ENCODE assay signal across 17 cellular contexts in genomic region chr5:138570871-138571270, GRCh38.
"Had no signal": no experiment of that assay in that cellular context is flagged by ENCODE, and none has a peak within 500 bp of the region (broad histone marks: within the 10 kb centered on the region; RNA-seq: fewer than 3 reads in every experiment).

No MANE protein-coding gene starts in this region.

- H3K27me3 ChIP-seq: adrenal gland, neural progenitor cell, pancreas, tibial nerve had no signal

- H3K4me3 ChIP-seq: adrenal gland, left ventricle myocardium inferior, neural progenitor cell, pancreas, SK-N-MC, skin epidermis, tibial nerve had no signal

- H3K27me3 Mint-ChIP-seq: activated CD4-positive, alpha-beta T cell treated with anti-CD3 and anti-CD28 coated beads, Interleukin-2, amount 10 ng/mL, durations not matched to agents 24 days and 14 days; central memory CD8-positive, alpha-beta T cell; memory B cell had no signal

- ATAC-seq: activated T-cell treated with anti-CD3 and anti-CD28 coated beads, Interleukin-2, amount 50 U/mL, for 4 hours; pancreas; WTC11 had no signal

- H3K27ac Mint-ChIP-seq: activated CD4-positive, alpha-beta T cell treated with anti-CD3 and anti-CD28 coated beads, Interleukin-2, amount 10 ng/mL, durations not matched to agents 24 days and 14 days; memory B cell; neural progenitor cell; WTC11 had no signal

- H3K9me3 Mint-ChIP-seq: central memory CD8-positive, alpha-beta T cell; neural progenitor cell; WTC11 had no signal

- DNase-seq: activated CD4-positive, alpha-beta T cell treated with anti-CD3 and anti-CD28 coated beads, Interleukin-2, amount 10 ng/mL, durations not matched to agents 24 days and 14 days; activated gamma-delta T cell; activated T-cell treated with anti-CD3 and anti-CD28 coated beads, Interleukin-2, amount 50 U/mL, for 4 hours; adrenal gland; effector memory CD4-positive, alpha-beta T cell; kidney; left ventricle myocardium inferior; pancreas; retina; T-helper 1 cell had no signal

- H3K9ac ChIP-seq: neural progenitor cell had no signal

- H3K4me3 Mint-ChIP-seq: activated CD4-positive, alpha-beta T cell treated with anti-CD3 and anti-CD28 coated beads, Interleukin-2, amount 10 ng/mL, durations not matched to agents 24 days and 14 days; central memory CD8-positive, alpha-beta T cell; memory B cell; neural progenitor cell; WTC11 had no signal

- H3K27ac ChIP-seq: adrenal gland, left ventricle myocardium inferior, neural progenitor cell, pancreas, SK-N-MC, skin epidermis, tibial nerve had no signal

- H2AFZ ChIP-seq: neural progenitor cell had no signal

- H3K4me2 ChIP-seq: neural progenitor cell had no signal

- H3K9me3 ChIP-seq: adrenal gland, left ventricle myocardium inferior, pancreas, tibial nerve had no signal
